24 cellular contexts compared by ENCODE assay signal in the genomic region with DNA sequence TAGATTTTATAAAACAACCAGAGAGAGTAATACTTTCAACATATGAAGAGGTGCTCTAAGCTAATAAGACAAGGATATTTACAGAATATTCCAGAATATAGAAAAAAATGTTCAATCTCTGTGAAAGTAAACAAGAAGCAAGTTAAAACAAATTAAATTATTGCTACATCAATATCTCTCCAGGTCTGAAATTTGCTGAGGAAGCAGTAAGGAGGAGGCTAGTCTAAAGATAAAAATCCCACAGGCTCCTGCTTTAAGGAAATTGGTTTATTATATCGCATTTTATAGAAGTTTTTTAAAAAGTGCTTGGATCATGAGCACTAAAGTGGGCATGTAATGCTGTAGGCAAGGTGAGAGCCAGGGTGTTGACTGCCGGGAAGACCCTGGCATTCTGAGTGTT. TPM values are rescaled to one million over a fixed set of nuclear protein-coding genes. Genes with fewer than 3 reads are reported as not detected.
DNase-seq lines count a peak whose midpoint lies in the region; ATAC-seq, FAIRE-seq and TF ChIP-seq lines count a peak whose summit lies in the region.
"Had no signal": no experiment of that assay in that cellular context is flagged by ENCODE, and none has a peak within 500 bp of the region (broad histone marks: within the 10 kb centered on the region; RNA-seq: fewer than 3 reads in every experiment).

No MANE protein-coding gene starts in this region.

- H3K4me1 ChIP-seq in HepG2 (ENCODE audit: insufficient read depth, low read length): no peaks in the 10 kb centered on the region
- no peaks in the 10 kb centered on the region for H3K4me1 ChIP-seq in right lobe of liver
- H3K4me1 ChIP-seq in K562 (replicated peaks in 1 of 2; ENCODE audit: control insufficient read depth in 2 of 2, insufficient read depth in 2 of 2, low read length in 2 of 2): no peaks in the 10 kb centered on the region
- H3K4me1 ChIP-seq: BE2C, Caco-2 had no signal

- H3K4me1 Mint-ChIP-seq in CD4-positive, alpha-beta T cell (ENCODE audit: low read depth): no peaks in the 10 kb centered on the region
- H3K4me1 Mint-ChIP-seq in mesothelial cell of epicardium: no peaks in the 10 kb centered on the region
- H3K4me1 Mint-ChIP-seq: CD14-positive monocyte; CD4-positive, CD25-positive, alpha-beta regulatory T cell had no signal

- H2AFZ ChIP-seq in HepG2 (ENCODE audit: low read length) (no peak overlapping the region), K562 (ENCODE audit: low read depth, low read length) (no peak overlapping the region)

- no peak overlapping the region for H3K27ac Mint-ChIP-seq in CD4-positive, alpha-beta T cell
- H3K27ac Mint-ChIP-seq in mesothelial cell of epicardium: no peak overlapping the region
- H3K27ac Mint-ChIP-seq: CD14-positive monocyte; CD4-positive, CD25-positive, alpha-beta regulatory T cell; CD8-positive, alpha-beta T cell had no signal

- H4K20me1 ChIP-seq in HepG2 (ENCODE audit: insufficient read depth, low read length) (no peaks in the 10 kb centered on the region), K562 (replicated peaks; ENCODE audit: control insufficient read depth, insufficient read depth, low read length) (no peaks in the 10 kb centered on the region)
- H4K20me1 ChIP-seq: BLaER1 had no signal

- POLR2A ChIA-PET in HepG2 (lab: Yijun Ruan, JAX): no interaction called here
- POLR2A ChIA-PET in K562 (lab: Yijun Ruan, JAX): interaction anchor here (0.7 kb wide), 2 partner anchors 15 to 280 kb away, joined by 3 read pairs; no protein-coding TSS in a partner anchor
- POLR2A ChIA-PET in CD4-positive, alpha-beta T cell (lab: Charles Lee): no interaction called here

- BruUV-seq in HepG2 (replicated peaks; lab: Mats Ljungman, UMichigan): no TSS peak
- no TSS peak for BruUV-seq in K562 (replicated peaks; lab: Mats Ljungman, UMichigan)

- H3K79me2 ChIP-seq in HepG2 (ENCODE audit: insufficient read depth, low read length): no peaks in the 10 kb centered on the region
- no peaks in the 10 kb centered on the region for H3K79me2 ChIP-seq in K562 (ENCODE audit: control insufficient read depth, insufficient read depth, low read length)

- FAIRE-seq in HepG2 (lab: Jason Lieb, UNC): no peak
- no peak for FAIRE-seq in K562 (lab: Jason Lieb, UNC)
- FAIRE-seq: D721Med, G401.6, GM12891, GM19239 had no signal

- CTCF ChIA-PET in HepG2 (lab: Yijun Ruan, JAX; ENCODE audit: low intra/inter-chr PET ratio, low total read pairs): no interaction called here
- CTCF ChIA-PET in K562 (lab: Yijun Ruan, JAX; ENCODE audit: low intra/inter-chr PET ratio): no interaction called here
- CTCF ChIA-PET in CD4-positive, alpha-beta T cell (lab: Charles Lee): no interaction called here

- H3K9me3 ChIP-seq in HepG2 (ENCODE audit: low read length): no peaks in the 10 kb centered on the region
- H3K9me3 ChIP-seq in right lobe of liver: no peaks in the 10 kb centered on the region
- no peaks in the 10 kb centered on the region for H3K9me3 ChIP-seq in K562 (replicated peaks; ENCODE audit: control insufficient read depth, insufficient read depth, low read depth, low read length)
- H3K9me3 ChIP-seq in CD4-positive, alpha-beta T cell (ENCODE audit: control insufficient read depth, low read length): no peaks in the 10 kb centered on the region
- H3K9me3 ChIP-seq: BE2C, Caco-2 had no signal

- H3K9ac ChIP-seq in HepG2 (ENCODE audit: insufficient read depth, low read depth, low read length): no peak overlapping the region
- H3K9ac ChIP-seq in K562 (ENCODE audit: insufficient read depth in 1 of 2, low read depth in 2 of 2, low read length in 2 of 2): no peak overlapping the region
- H3K9ac ChIP-seq: BLaER1 had no signal

- no peaks in the 10 kb centered on the region for H3K36me3 Mint-ChIP-seq in CD4-positive, alpha-beta T cell (ENCODE audit: low read depth)
- H3K36me3 Mint-ChIP-seq in mesothelial cell of epicardium: no peaks in the 10 kb centered on the region
- H3K36me3 Mint-ChIP-seq: CD14-positive monocyte; CD4-positive, CD25-positive, alpha-beta regulatory T cell; CD8-positive, alpha-beta T cell had no signal

- intact Hi-C loops in HepG2 (cut with micrococcal nuclease; ENCODE audit: unreplicated experiment) (no loop called here), right lobe of liver (cut with DNase I) (no loop called here), K562 (cut with micrococcal nuclease) (no loop called here)
- intact Hi-C loops in CD4-positive, alpha-beta T cell (cut with DNase I, micrococcal nuclease): no loop called here

- H3K27ac ChIP-seq in HepG2 (ENCODE audit: extremely low read length, insufficient read depth, low read length) (no peak overlapping the region), right lobe of liver (no peak overlapping the region), K562 (ENCODE audit: extremely low read depth, low read depth, low read length) (no peak overlapping the region)
- no peak overlapping the region for H3K27ac ChIP-seq in CD4-positive, alpha-beta T cell (ENCODE audit: low read depth, low read length)
- H3K27ac ChIP-seq: 22Rv1, BLaER1 had no signal

- H3K27me3 Mint-ChIP-seq in CD4-positive, alpha-beta T cell: peaks cover 19% of the 10 kb centered on the region
- no peaks in the 10 kb centered on the region for H3K27me3 Mint-ChIP-seq in mesothelial cell of epicardium (ENCODE audit: low read depth)
- H3K27me3 Mint-ChIP-seq: CD4-positive, CD25-positive, alpha-beta regulatory T cell had no signal

- no peak overlapping the region for H3K4me2 ChIP-seq in HepG2 (ENCODE audit: low read depth, low read length)
- no peak overlapping the region for H3K4me2 ChIP-seq in K562 (ENCODE audit: insufficient read depth, low read length)
- H3K4me2 ChIP-seq: BLaER1 had no signal

- no peak overlapping the region for H3K4me3 Mint-ChIP-seq in CD4-positive, alpha-beta T cell
- no peak overlapping the region for H3K4me3 Mint-ChIP-seq in mesothelial cell of epicardium
- H3K4me3 Mint-ChIP-seq: CD14-positive monocyte; CD4-positive, CD25-positive, alpha-beta regulatory T cell; CD8-positive, alpha-beta T cell had no signal

- H3K4me3 ChIP-seq in HepG2 (replicated peaks in 1 of 3; ENCODE audit: insufficient read depth in 1 of 3, low read depth in 2 of 3, low read length in 3 of 3): no peak overlapping the region
- H3K4me3 ChIP-seq in right lobe of liver: no peak overlapping the region
- H3K4me3 ChIP-seq in K562: no peak overlapping the region
- H3K4me3 ChIP-seq: BLaER1 had no signal

- no peak for TF ChIP-seq RAD21 in HepG2 (CRISPR knock-in tag; IDR thresholded peaks at IDR 0.05)
- no peak for TF ChIP-seq RAD21 in K562 (CRISPR knock-in tag; conservative IDR thresholded peaks at IDR 0.05 in 1 of 2, IDR thresholded peaks at IDR 0.05 in 1 of 2)

- H3K27me3 ChIP-seq in HepG2 (ENCODE audit: control insufficient read depth in 1 of 2, insufficient read depth in 2 of 2, low read length in 2 of 2): peaks cover 0 to 48% of the 10 kb centered on the region in 2 experiments; a peak in 4 of 5 replicates
- no peaks in the 10 kb centered on the region for H3K27me3 ChIP-seq in right lobe of liver
- H3K27me3 ChIP-seq in K562 (ENCODE audit: control insufficient read depth in 2 of 2, insufficient read depth in 2 of 2, low read length in 2 of 2): peaks cover 0 to 9% of the 10 kb centered on the region in 2 experiments; a peak in 2 of 5 replicates
- H3K27me3 ChIP-seq in CD4-positive, alpha-beta T cell (ENCODE audit: control insufficient read depth, insufficient read depth, low read length): no peaks in the 10 kb centered on the region
- H3K27me3 ChIP-seq: BLaER1 had no signal

- in situ Hi-C loops in HepG2 (cut with HindIII; ENCODE audit: extremely low pct_ligation_motif_present, low pct_unique_long_range_greater_than_20kb) (no loop called here), K562 (cut with MboI) (no loop called here)

- no peak for ATAC-seq in HepG2
- no peak for ATAC-seq in right lobe of liver
- no peak for ATAC-seq in K562
- ATAC-seq in CD4-positive, alpha-beta T cell (ENCODE audit: poor library complexity): no peak
- ATAC-seq: CD8-positive, alpha-beta T cell had no signal

- no peak for TF ChIP-seq CTCF in HepG2 (CRISPR knock-in tag; IDR thresholded peaks at IDR 0.05)
- TF ChIP-seq CTCF in right lobe of liver (IDR thresholded peaks at IDR 0.05): no peak
- TF ChIP-seq CTCF in K562 (IDR thresholded peaks at IDR 0.05 in 2 of 3, conservative IDR thresholded peaks at IDR 0.05 in 1 of 3; ENCODE audit: insufficient read depth in 2 of 3, low read depth in 1 of 3, low read length in 3 of 3): no peak
- no peak for TF ChIP-seq CTCF in CD4-positive, alpha-beta T cell (IDR thresholded peaks at IDR 0.05)
- TF ChIP-seq CTCF in mesothelial cell of epicardium (IDR thresholded peaks at IDR 0.05; ENCODE audit: unreplicated experiment): no peak

- H3K9me1 ChIP-seq in K562 (ENCODE audit: control insufficient read depth, insufficient read depth, low read length): no peaks in the 10 kb centered on the region

- DNase-seq in HepG2 (ENCODE audit: low spot score): no peak
- no peak for DNase-seq in right lobe of liver
- DNase-seq in K562 (ENCODE audit: extremely low read depth in 1 of 4, low spot score in 3 of 4): no peak
- no peak for DNase-seq in CD4-positive, alpha-beta T cell
- DNase-seq in mesothelial cell of epicardium (ENCODE audit: low spot score in 2 of 2, unreplicated experiment in 2 of 2): no peak
- DNase-seq: ACHN; BE2C; C1 segment of cervical spinal cord; Caco-2; Calu3; CD4-positive, CD25-positive, alpha-beta regulatory T cell; CD8-positive, alpha-beta T cell; DMS79 treated with DMSO at 0.1 percent for 48 hours; GF-D8 had no signal

- TF ChIP-seq EP300 in HepG2 (IDR thresholded peaks at IDR 0.05; ENCODE audit: low read depth in 2 of 2, low read length in 2 of 2): no peak
- TF ChIP-seq EP300 in HepG2 (CRISPR knock-in tag; IDR thresholded peaks at IDR 0.05; ENCODE audit: borderline replicate concordance): no peak
- TF ChIP-seq EP300 in K562 (IDR thresholded peaks at IDR 0.05; ENCODE audit: low read length): no peak

- WGBS in HepG2 (ENCODE audit: low lambda C conversion rate): 1% methylated on average over 2 of the region's 2 CpGs
- 58% methylated on average over 2 of the region's 2 CpGs for WGBS in right lobe of liver (ENCODE audit: insufficient coverage, low coverage, low lambda C conversion rate, missing lambda C conversion rate)
- WGBS in K562 (ENCODE audit: insufficient coverage, low coverage, missing lambda C conversion rate): 0% methylated on average over 2 of the region's 2 CpGs

- H3K9me3 Mint-ChIP-seq in CD4-positive, alpha-beta T cell: no peaks in the 10 kb centered on the region
- H3K9me3 Mint-ChIP-seq in mesothelial cell of epicardium: no peaks in the 10 kb centered on the region
- H3K9me3 Mint-ChIP-seq: CD4-positive, CD25-positive, alpha-beta regulatory T cell; CD8-positive, alpha-beta T cell had no signal

- TF ChIP-seq POLR2A in HepG2 (IDR thresholded peaks at IDR 0.05; ENCODE audit: insufficient read depth in 1 of 2, low read depth in 2 of 2, low read length in 2 of 2) (no peak), right lobe of liver (IDR thresholded peaks at IDR 0.05) (no peak), K562 (conservative IDR thresholded peaks at IDR 0.05) (no peak)

- H3K36me3 ChIP-seq in HepG2 (replicated peaks in 1 of 2; ENCODE audit: control insufficient read depth in 1 of 2, insufficient read depth in 2 of 2, low read length in 2 of 2) (no peaks in the 10 kb centered on the region), right lobe of liver (no peaks in the 10 kb centered on the region), K562 (ENCODE audit: control insufficient read depth, insufficient read depth, low read length) (no peaks in the 10 kb centered on the region)
- H3K36me3 ChIP-seq: BE2C, BLaER1 had no signal

RNA-seq across cellular contexts. Expression of a gene that starts 39.7 kb away (rescaled TPM):
- total RNA-seq in HepG2 (2016; rRNA removed; fragmentation: Illumina TruSeq; extraction: Trizol) (not detected in 2 replicates), right lobe of liver (not detected), K562 (2014; rRNA removed) (not detected in 2 replicates), K562 (2014; rRNA removed; fragmentation: Illumina TruSeq; extraction: Trizol) (not detected in 2 replicates), K562 (2015; rRNA removed; fragmentation: Illumina TruSeq; extraction: Trizol) (not detected in 2 replicates), K562 (2021) (not detected in 2 replicates), mesothelial cell of epicardium (not detected in 3 replicates)
- total RNA-seq in HepG2 (2016; cell fraction: cytosol; rRNA removed; fragmentation: Illumina TruSeq; extraction: Trizol; ENCODE audit: low read depth): not detected in 2 replicates
- not detected in 2 replicates for total RNA-seq in HepG2 (2016; cell fraction: insoluble cytoplasmic fraction; rRNA removed; fragmentation: Illumina TruSeq; extraction: Trizol)
- total RNA-seq in HepG2 (2016; cell fraction: membrane; rRNA removed; fragmentation: Illumina TruSeq; extraction: Trizol): not detected in 2 replicates
- not detected in 2 replicates for total RNA-seq in HepG2 (2016; cell fraction: nucleus; rRNA removed; fragmentation: Illumina TruSeq; extraction: Trizol)
- polyA plus RNA-seq in HepG2 (2011; rRNA removed) (not detected in 2 replicates), K562 (2011; rRNA removed) (not detected in 2 replicates), K562 (2014; fragmentation: Illumina TruSeq; extraction: Trizol) (not detected in 2 replicates), K562 (2014; fragmentation: Nextera tagmentation; extraction: Ambion mirVana) (not detected), K562 (2014; rRNA removed) (not detected in 2 replicates)
- not detected in 2 replicates for polyA plus RNA-seq in HepG2 (2011; cell fraction: cytosol; rRNA removed)
- not detected in 2 replicates for polyA plus RNA-seq in HepG2 (2011; cell fraction: nucleus; rRNA removed)
- polyA plus RNA-seq in HepG2 (2012): not detected in 2 replicates
- not detected in 2 replicates for polyA plus RNA-seq in HepG2 (2016; cell fraction: cytosol; fragmentation: Illumina TruSeq; extraction: Trizol; ENCODE audit: low read depth)
- not detected in 2 replicates for polyA plus RNA-seq in HepG2 (2016; cell fraction: insoluble cytoplasmic fraction; fragmentation: Illumina TruSeq; extraction: Trizol; ENCODE audit: low read depth)
- not detected in 2 replicates for polyA plus RNA-seq in HepG2 (2016; cell fraction: membrane; fragmentation: Illumina TruSeq; extraction: Trizol; ENCODE audit: low read depth)
- polyA plus RNA-seq in HepG2 (2016; cell fraction: nucleus; fragmentation: Illumina TruSeq; extraction: Trizol; ENCODE audit: insufficient read depth, low read depth): not detected in 2 replicates
- polyA minus RNA-seq in HepG2 (2011; rRNA and poly(A)+ RNA removed; ENCODE audit: low replicate concordance): not detected in 2 replicates
- not detected in 2 replicates for polyA minus RNA-seq in HepG2 (2011; cell fraction: cytosol; rRNA and poly(A)+ RNA removed)
- not detected in 2 replicates for polyA minus RNA-seq in HepG2 (2011; cell fraction: nucleus; rRNA and poly(A)+ RNA removed)
- total RNA-seq in K562 (2011; cell fraction: chromatin; rRNA removed; ENCODE audit: low replicate concordance): not detected in 2 replicates
- not detected in 2 replicates for total RNA-seq in K562 (2011; cell fraction: nucleolus; rRNA removed)
- not detected in 2 replicates for total RNA-seq in K562 (2011; cell fraction: nucleoplasm; rRNA removed)
- not detected in 2 replicates for polyA plus RNA-seq in K562 (2011; cell fraction: cytosol; rRNA removed)
- polyA plus RNA-seq in K562 (2011; cell fraction: nucleus; rRNA removed): not detected in 2 replicates
- not detected in 2 replicates for polyA plus RNA-seq in K562 (2012)
- polyA minus RNA-seq in K562 (2011; rRNA and poly(A)+ RNA removed): not detected in 2 replicates
- not detected in 2 replicates for polyA minus RNA-seq in K562 (2011; cell fraction: cytosol; rRNA and poly(A)+ RNA removed)
- polyA minus RNA-seq in K562 (2011; cell fraction: nucleus; rRNA and poly(A)+ RNA removed): not detected in 2 replicates
- total RNA-seq in CD4-positive, alpha-beta T cell: not detected
- total RNA-seq: A172; A673; Caco-2; Calu3; CD4-positive, CD25-positive, alpha-beta regulatory T cell; CD8-positive, alpha-beta T cell had no signal
- polyA plus RNA-seq: AG04450; CD14-positive monocyte; CD4-positive, CD25-positive, alpha-beta regulatory T cell had no signal
